10 cellular contexts compared by ENCODE assay signal in the genomic region with DNA sequence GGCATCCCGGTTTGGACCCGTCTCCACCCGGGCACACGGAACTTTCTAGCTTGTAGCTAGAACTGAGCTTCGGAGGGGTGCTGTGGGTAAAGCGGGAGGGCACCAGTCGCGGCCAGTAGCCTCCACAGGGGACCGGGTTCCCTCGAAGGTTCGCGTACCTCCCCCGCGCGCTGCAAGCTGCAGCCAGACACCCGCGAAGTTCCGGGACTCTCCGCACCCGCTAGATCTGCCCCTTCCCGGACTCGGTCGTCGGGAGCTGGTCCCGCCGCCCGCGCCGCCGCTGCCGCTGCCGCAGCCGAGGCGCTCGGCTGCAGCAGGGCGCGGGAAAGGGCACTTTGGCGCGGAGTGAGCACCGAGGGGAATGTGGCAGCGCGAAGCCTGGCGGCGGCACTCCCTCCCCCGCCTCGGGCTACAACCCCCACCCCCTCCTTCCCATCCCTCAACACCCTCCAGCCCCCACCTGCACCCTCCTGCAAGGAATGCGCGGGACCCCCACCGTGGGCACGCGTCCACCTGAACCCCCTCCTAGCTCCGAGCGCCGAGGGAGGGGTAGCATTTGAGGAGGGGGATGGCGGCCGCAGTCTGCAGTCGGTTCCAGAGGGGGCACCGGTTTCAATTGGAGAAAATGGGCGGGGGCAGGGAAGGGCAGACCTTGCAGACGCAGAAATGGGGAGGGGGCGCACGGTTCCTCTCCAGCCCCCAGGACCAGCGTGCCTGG. TPM values are rescaled to one million over a fixed set of nuclear protein-coding genes. Genes with fewer than 3 reads are reported as not detected.
DNase-seq lines count a peak whose midpoint lies in the region; ATAC-seq, FAIRE-seq and TF ChIP-seq lines count a peak whose summit lies in the region.
"Had no signal": no experiment of that assay in that cellular context is flagged by ENCODE, and none has a peak within 500 bp of the region (broad histone marks: within the 10 kb centered on the region; RNA-seq: fewer than 3 reads in every experiment).

No MANE protein-coding gene starts in this region.

- H3K4me3 Mint-ChIP-seq in activated naive CD4-positive, alpha-beta T cell treated with anti-CD3 and anti-CD28 coated beads, Interleukin-2, amount 10 ng/mL, durations not matched to agents 7 days and 5 days = no peak overlapping the region
- H3K4me3 Mint-ChIP-seq in astrocyte (ENCODE audit: unreplicated experiment) = peak overlapping the region; percentile 95

- no peak for TF ChIP-seq POLR2A in upper lobe of left lung (IDR thresholded peaks at IDR 0.05)

- peaks cover 88% of the 10 kb centered on the region for H3K27me3 Mint-ChIP-seq in activated naive CD4-positive, alpha-beta T cell treated with anti-CD3 and anti-CD28 coated beads, Interleukin-2, amount 10 ng/mL, durations not matched to agents 7 days and 5 days
- H3K27me3 Mint-ChIP-seq in astrocyte (ENCODE audit: low read depth, unreplicated experiment) = peaks cover 2% of the 10 kb centered on the region

- H3K9ac ChIP-seq in astrocyte (ENCODE audit: low read length) = peak overlapping the region; percentile 79

- CTCF ChIA-PET in activated naive CD4-positive, alpha-beta T cell treated with anti-CD3 and anti-CD28 coated beads, Interleukin-2, amount 10 ng/mL, durations not matched to agents 7 days and 5 days (lab: Charles Lee) = interaction anchor here (1.5 kb wide), 1 partner anchor 531 kb away, joined by 12 read pairs; no protein-coding TSS in a partner anchor

- intact Hi-C loops in posterior vena cava (cut with DNase I) = loop anchor here (5.0 to 10.0 kb wide), 2 partner anchors 427 to 529 kb away; no protein-coding TSS in a partner anchor

- ATAC-seq in upper lobe of left lung (ENCODE audit: low FRiP score in 2 of 2) (peak in 1 of 2 donors; percentile 31), GM21526 (IDR thresholded peaks at IDR 0.05; ENCODE audit: low FRiP score, unreplicated experiment) (no peak), HG02981 (IDR thresholded peaks at IDR 0.05; ENCODE audit: unreplicated experiment) (no peak)

- TF ChIP-seq CTCF in astrocyte (IDR thresholded peaks at IDR 0.05; ENCODE audit: insufficient read depth, low read depth, low read length) (no peak), upper lobe of left lung (IDR thresholded peaks at IDR 0.05) (no peak)

- peaks cover 40% of the 10 kb centered on the region for H3K79me2 ChIP-seq in astrocyte (ENCODE audit: insufficient read depth, low read length)

- no peaks in the 10 kb centered on the region for H3K9me3 ChIP-seq in astrocyte (ENCODE audit: insufficient read depth, low read depth, low read length)
- H3K9me3 ChIP-seq in upper lobe of left lung = no peaks in the 10 kb centered on the region

- H2AFZ ChIP-seq in astrocyte (ENCODE audit: low read depth, low read length) = peak overlapping the region; percentile 73

- FAIRE-seq in astrocyte (lab: Jason Lieb, UNC) = no peak

- no peaks in the 10 kb centered on the region for H3K27me3 ChIP-seq in astrocyte (ENCODE audit: insufficient read depth, low read length)
- H3K27me3 ChIP-seq in upper lobe of left lung = peaks cover 0 to 49% (median 19%) of the 10 kb centered on the region in 4 donors

- no peak overlapping the region for H3K27ac Mint-ChIP-seq in activated naive CD4-positive, alpha-beta T cell treated with anti-CD3 and anti-CD28 coated beads, Interleukin-2, amount 10 ng/mL, durations not matched to agents 7 days and 5 days
- no peak overlapping the region for H3K27ac Mint-ChIP-seq in astrocyte (ENCODE audit: unreplicated experiment)

- H3K27ac ChIP-seq in astrocyte (ENCODE audit: low read depth, low read length) (peak overlapping the region; percentile 23), upper lobe of left lung (no peak overlapping the region)
- H3K27ac ChIP-seq: SK-N-MC had no signal

- H3K36me3 ChIP-seq in astrocyte (ENCODE audit: insufficient read depth, low read length) (no peaks in the 10 kb centered on the region), upper lobe of left lung (no peaks in the 10 kb centered on the region)

- H3K4me3 ChIP-seq in astrocyte (ENCODE audit: insufficient read depth, low read depth, low read length) (peak overlapping the region; percentile 73), upper lobe of left lung (peak overlapping the region in 3 of 4 donors; percentile 35 to 41 (median 41))
- H3K4me3 ChIP-seq: SK-N-MC had no signal

- no peaks in the 10 kb centered on the region for H3K36me3 Mint-ChIP-seq in activated naive CD4-positive, alpha-beta T cell treated with anti-CD3 and anti-CD28 coated beads, Interleukin-2, amount 10 ng/mL, durations not matched to agents 7 days and 5 days
- H3K36me3 Mint-ChIP-seq in astrocyte (ENCODE audit: low read depth, unreplicated experiment) = peaks cover 5% of the 10 kb centered on the region

- peaks cover 12% of the 10 kb centered on the region for H3K4me1 Mint-ChIP-seq in activated naive CD4-positive, alpha-beta T cell treated with anti-CD3 and anti-CD28 coated beads, Interleukin-2, amount 10 ng/mL, durations not matched to agents 7 days and 5 days
- H3K4me1 Mint-ChIP-seq in astrocyte (ENCODE audit: low read depth, unreplicated experiment) = peaks cover 14% of the 10 kb centered on the region

- WGBS in upper lobe of left lung, 2 donors = 0 to 2% methylated on average over 11 to 59 of the region's 63 CpGs

- H3K4me1 ChIP-seq in astrocyte (ENCODE audit: insufficient read depth, low read length) (peaks cover 20% of the 10 kb centered on the region), upper lobe of left lung (peaks cover 20 to 42% (median 26%) of the 10 kb centered on the region in 4 donors)

- DNase-seq in activated naive CD4-positive, alpha-beta T cell treated with anti-CD3 and anti-CD28 coated beads, Interleukin-2, amount 10 ng/mL, durations not matched to agents 7 days and 5 days = peak; percentile 23
- no peak for DNase-seq in activated naive CD4-positive, alpha-beta T cell (lab: John Stamatoyannopoulos, UW)
- DNase-seq in astrocyte (ENCODE audit: low read depth) = peak; percentile 10
- DNase-seq in left kidney (ENCODE audit: low read depth, low spot score) = peak; percentile 56
- peak in 1 of 2 donors; percentile 80 for DNase-seq in upper lobe of left lung
- DNase-seq in posterior vena cava (ENCODE audit: low spot score) = no peak

- no peaks in the 10 kb centered on the region for H3K9me3 Mint-ChIP-seq in activated naive CD4-positive, alpha-beta T cell treated with anti-CD3 and anti-CD28 coated beads, Interleukin-2, amount 10 ng/mL, durations not matched to agents 7 days and 5 days
- no peaks in the 10 kb centered on the region for H3K9me3 Mint-ChIP-seq in astrocyte (ENCODE audit: unreplicated experiment)

- H3K4me2 ChIP-seq in astrocyte (ENCODE audit: low read length) = peak overlapping the region; percentile 98

- TF ChIP-seq EP300 in upper lobe of left lung (IDR thresholded peaks at IDR 0.05) = no peak

- peaks cover 24% of the 10 kb centered on the region for H4K20me1 ChIP-seq in astrocyte (ENCODE audit: insufficient read depth, low read length)

RNA-seq across cellular contexts. Expression of gene CSMD2, which starts 1.1 kb away (rescaled TPM):
- 11.1 and 13.6 TPM in 2 replicates for total RNA-seq in astrocyte
- 1 to 10 TPM in 1 of 6 donors, under 1 TPM in 5; 0.39 to 1.0 (median 0.52) TPM for total RNA-seq in upper lobe of left lung
- total RNA-seq in posterior vena cava = 1 to 10 TPM; 2.4 to 3.1 TPM
- total RNA-seq: myocyte had no signal

RNA-seq across cellular contexts. Expression of gene C1orf94, which starts 12.8 kb away (rescaled TPM):
- total RNA-seq in astrocyte = 0.70 and 0.75 TPM in 2 replicates
- total RNA-seq in upper lobe of left lung = not detected
- total RNA-seq in posterior vena cava = not detected
- total RNA-seq: myocyte had no signal

Comparison
In these comparisons a context has a peak if more than half of its experiments do, and no peak if none do; other contexts are left out.
1. DNase-seq: peak in activated naive CD4-positive, alpha-beta T cell treated with anti-CD3 and anti-CD28 coated beads, Interleukin-2, amount 10 ng/mL, durations not matched to agents 7 days and 5 days (single experiment), astrocyte (single experiment) and left kidney (single experiment); none in activated naive CD4-positive, alpha-beta T cell (0 of 4) and posterior vena cava (single experiment).